23 cellular contexts compared by ENCODE assay signal in genomic region chr6:113699239-113699638, GRCh38.
DNase-seq lines count a peak whose midpoint lies in the region; ATAC-seq, FAIRE-seq and TF ChIP-seq lines count a peak whose summit lies in the region.
"Had no signal": no experiment of that assay in that cellular context is flagged by ENCODE, and none has a peak within 500 bp of the region (broad histone marks: within the 10 kb centered on the region; RNA-seq: fewer than 3 reads in every experiment).

No MANE protein-coding gene starts in this region.

- POLR2A ChIA-PET in HepG2 (lab: Yijun Ruan, JAX), result interaction anchor here (1.2 kb wide), 1 partner anchor 57 kb away, joined by 3 read pairs; no protein-coding TSS in a partner anchor

- DNase-seq in NCI-H748 (lab: John Stamatoyannopoulos, UW; ENCODE audit: unreplicated experiment), result peak; percentile 37
- no peak for DNase-seq in NCI-H748 treated with DMSO at 0.1 percent for 48 hours (lab: John Stamatoyannopoulos, UW)
- DNase-seq in NCI-H146 (lab: John Stamatoyannopoulos, UW), result peak; percentile 51
- DNase-seq in body of pancreas, result no peak
- DNase-seq in HepG2 (ENCODE audit: low spot score), result peak; percentile 29
- DNase-seq in ACHN, result no peak
- no peak for DNase-seq in DMS153 treated with DMSO at 0.1 percent for 48 hours (lab: John Stamatoyannopoulos, UW; ENCODE audit: unreplicated experiment)
- DNase-seq: Caco-2; CD4-positive, CD25-positive, alpha-beta regulatory T cell; CD8-positive, alpha-beta T cell; DMS 273 treated with DMSO at 0.1 percent for 48 hours; DMS79; EL; GDM1; GM23248; H7; HCEC 1CT had no signal

- CTCF ChIA-PET in HepG2 (lab: Yijun Ruan, JAX; ENCODE audit: low intra/inter-chr PET ratio, low total read pairs), result no interaction called here

- no peak overlapping the region for H3K4me2 ChIP-seq in HepG2 (ENCODE audit: low read depth, low read length)
- H3K4me2 ChIP-seq: BLaER1 had no signal

- TF ChIP-seq POLR2A in body of pancreas (IDR thresholded peaks at IDR 0.05) (no peak), HepG2 (IDR thresholded peaks at IDR 0.05; ENCODE audit: insufficient read depth in 1 of 2, low read depth in 2 of 2, low read length in 2 of 2) (no peak)

- H3K9me3 ChIP-seq in body of pancreas, result no peaks in the 10 kb centered on the region
- H3K9me3 ChIP-seq in HepG2 (ENCODE audit: low read length), result no peaks in the 10 kb centered on the region
- H3K9me3 ChIP-seq: Caco-2 had no signal

- TF ChIP-seq CTCF in body of pancreas (IDR thresholded peaks at IDR 0.05), result no peak
- TF ChIP-seq CTCF in HepG2 (CRISPR knock-in tag; IDR thresholded peaks at IDR 0.05), result no peak

- no peaks in the 10 kb centered on the region for H3K79me2 ChIP-seq in HepG2 (ENCODE audit: insufficient read depth, low read length)

- H4K20me1 ChIP-seq in HepG2 (ENCODE audit: insufficient read depth, low read length), result no peaks in the 10 kb centered on the region
- H4K20me1 ChIP-seq: BLaER1 had no signal

- H3K4me3 ChIP-seq in body of pancreas (no peak overlapping the region), HepG2 (replicated peaks in 1 of 3; ENCODE audit: insufficient read depth in 1 of 3, low read depth in 2 of 3, low read length in 3 of 3) (no peak overlapping the region)
- H3K4me3 ChIP-seq: BLaER1, GM12878, GM23248 had no signal

- no peak for TF ChIP-seq RAD21 in HepG2 (CRISPR knock-in tag; IDR thresholded peaks at IDR 0.05)

- intact Hi-C loops in body of pancreas (cut with DNase I) (no loop called here), HepG2 (cut with micrococcal nuclease; ENCODE audit: unreplicated experiment) (loop anchor here (10.0 kb wide), 1 partner anchor 156 kb away; the partner anchor contains the start of gene MARCKS)

- FAIRE-seq in HepG2 (lab: Jason Lieb, UNC), result no peak
- FAIRE-seq: D721Med, GM12878, GM19239, H1 had no signal

- H3K4me1 ChIP-seq in body of pancreas (peaks cover 61% of the 10 kb centered on the region), HepG2 (ENCODE audit: insufficient read depth, low read length) (peaks cover 43% of the 10 kb centered on the region)
- H3K4me1 ChIP-seq: BLaER1 had no signal

- TF ChIP-seq EP300 in HepG2 (IDR thresholded peaks at IDR 0.05; ENCODE audit: low read depth in 2 of 2, low read length in 2 of 2), result peak in 1 of 2 experiments; percentile 63; a peak in 2 of 4 replicates
- TF ChIP-seq EP300 in HepG2 (CRISPR knock-in tag; IDR thresholded peaks at IDR 0.05; ENCODE audit: borderline replicate concordance), result no peak

- in situ Hi-C loops in HepG2 (cut with HindIII; ENCODE audit: extremely low pct_ligation_motif_present, low pct_unique_long_range_greater_than_20kb), result loop anchor here (10.0 kb wide), 1 partner anchor 156 kb away; the partner anchor contains the start of gene MARCKS
- in situ Hi-C loops in ACHN (cut with HindIII; ENCODE audit: low pct_ligation_motif_present, low pct_unique_long_range_greater_than_20kb, low sequenced_read_pairs), result no loop called here

- no peaks in the 10 kb centered on the region for H3K36me3 ChIP-seq in body of pancreas (replicated peaks in 1 of 2; ENCODE audit: insufficient read depth in 1 of 2, low read depth in 2 of 2)
- no peaks in the 10 kb centered on the region for H3K36me3 ChIP-seq in HepG2 (replicated peaks in 1 of 2; ENCODE audit: control insufficient read depth in 1 of 2, insufficient read depth in 2 of 2, low read length in 2 of 2)
- H3K36me3 ChIP-seq: BLaER1 had no signal

- H3K27me3 ChIP-seq in body of pancreas, result no peaks in the 10 kb centered on the region
- no peaks in the 10 kb centered on the region for H3K27me3 ChIP-seq in HepG2 (ENCODE audit: control insufficient read depth in 1 of 2, insufficient read depth in 2 of 2, low read length in 2 of 2)
- H3K27me3 ChIP-seq: BLaER1 had no signal

- BruUV-seq in HepG2 (replicated peaks; lab: Mats Ljungman, UMichigan), result no TSS peak

- no peak overlapping the region for H3K9ac ChIP-seq in HepG2 (ENCODE audit: insufficient read depth, low read depth, low read length)
- H3K9ac ChIP-seq: BLaER1, GM23248 had no signal

- H3K27ac ChIP-seq in body of pancreas (peak overlapping the region in 3 of 4 donors; percentile 13 to 46 (median 40)), HepG2 (ENCODE audit: extremely low read length, insufficient read depth, low read length) (peak overlapping the region; percentile 57)
- H3K27ac ChIP-seq: BLaER1, C4-2B, GM23248 had no signal

- ATAC-seq in body of pancreas (no peak), HepG2 (peak; percentile 58; the same call in 2 of the 3 replicates)
- ATAC-seq: CD8-positive, alpha-beta T cell; GM12878 had no signal

- no peak overlapping the region for H2AFZ ChIP-seq in HepG2 (ENCODE audit: low read length)
- H2AFZ ChIP-seq: GM23248 had no signal

TF ChIP-seq in HepG2, 621 proteins besides CTCF, POLR2A, EP300 and RAD21 (continues in another document):
- no peak for TF ChIP-seq THYN1 (CRISPR knock-in tag; IDR thresholded peaks at IDR 0.05; ENCODE audit: borderline replicate concordance, low read depth)
- no peak for TF ChIP-seq ZNF362 (CRISPR knock-in tag; IDR thresholded peaks at IDR 0.05; ENCODE audit: borderline replicate concordance)
- no peak for TF ChIP-seq ZNF367 (CRISPR knock-in tag; IDR thresholded peaks at IDR 0.05; ENCODE audit: borderline replicate concordance)
- no peak for TF ChIP-seq ZNF577 (CRISPR knock-in tag; IDR thresholded peaks at IDR 0.05; ENCODE audit: borderline replicate concordance, low read depth)
- TF ChIP-seq ZBTB34 (CRISPR knock-in tag; IDR thresholded peaks at IDR 0.05), result no peak
- TF ChIP-seq HOMEZ (CRISPR knock-in tag; IDR thresholded peaks at IDR 0.05; ENCODE audit: low read depth), result peak; percentile 28; the same call in 1 of the 2 replicates
- TF ChIP-seq NCOA2 (CRISPR knock-in tag; IDR thresholded peaks at IDR 0.05), result 0 out of 2 replicates have a peak, but pooled peaks have one; percentile 47
- peak; percentile 69 for TF ChIP-seq RXRB (CRISPR knock-in tag; IDR thresholded peaks at IDR 0.05; ENCODE audit: borderline replicate concordance)
- TF ChIP-seq AFF4 (CRISPR knock-in tag; IDR thresholded peaks at IDR 0.05), result no peak

Comparison
In these comparisons a context has a peak if more than half of its experiments do, and no peak if none do; other contexts are left out.
1. DNase-seq: peak in NCI-H748 (single experiment), NCI-H146 (single experiment) and HepG2 (single experiment); none in NCI-H748 treated with DMSO at 0.1 percent for 48 hours (single experiment), body of pancreas (0 of 4), ACHN (single experiment) and DMS153 treated with DMSO at 0.1 percent for 48 hours (single experiment).